Comparison of ENCODE assay signal across 32 cellular contexts in the genomic region with DNA sequence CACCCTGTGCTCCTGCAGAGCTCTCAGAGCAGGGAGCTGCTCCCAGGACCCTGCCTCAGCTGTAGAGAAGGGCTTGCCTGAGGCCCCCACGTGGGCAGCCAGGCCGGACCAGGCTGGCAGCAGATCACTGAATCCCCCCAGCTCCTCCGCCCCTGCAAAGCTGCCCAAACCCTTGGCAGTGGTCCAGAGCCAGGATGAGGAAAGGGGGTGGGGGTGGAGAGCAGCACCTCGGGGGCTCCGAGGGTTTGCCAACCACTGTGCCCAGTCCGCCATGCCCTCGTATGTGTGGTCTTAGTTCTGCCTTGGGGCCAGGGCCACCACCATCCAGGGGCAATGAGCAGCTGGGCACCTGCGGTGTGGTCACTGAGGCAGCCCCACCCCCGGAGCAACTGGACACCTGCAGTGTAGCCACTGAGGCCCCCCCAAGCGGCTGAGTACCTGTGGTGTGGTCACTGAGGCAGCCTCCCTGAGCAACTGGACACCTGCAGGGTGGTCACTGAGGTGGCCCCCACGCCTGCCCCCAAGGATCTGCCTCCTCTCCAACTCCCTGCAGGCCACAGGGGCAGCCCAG.
"Had no signal": no experiment of that assay in that cellular context is flagged by ENCODE, and none has a peak within 500 bp of the region (broad histone marks: within the 10 kb centered on the region; RNA-seq: fewer than 3 reads in every experiment).

No MANE protein-coding gene starts in this region.

- DNase-seq: activated CD4-positive, alpha-beta memory T cell treated with anti-CD3 and anti-CD28 coated beads for 36 hours; activated CD4-positive, alpha-beta T cell treated with anti-CD3 and anti-CD28 coated beads for 36 hours; activated CD4-positive, alpha-beta T cell treated with anti-CD3 and anti-CD28 coated beads, Interleukin-2, amount 10 ng/mL, durations not matched to agents 24 days and 14 days; activated CD4-positive, CD25-positive, alpha-beta regulatory T cell; activated CD4-positive, CD25-positive, alpha-beta regulatory T cell treated with anti-CD3 and anti-CD28 coated beads, Interleukin-2, amount 50 U/mL, for 72 hours; activated CD8-positive, alpha-beta memory T cell treated with anti-CD3 and anti-CD28 coated beads, Interleukin-2, amount 10 ng/mL, durations not matched to agents 7 days and 5 days; activated CD8-positive, alpha-beta memory T cell treated with anti-CD3 and anti-CD28 coated beads, Interleukin-2, amount 50 U/mL, for 4 hours; activated CD8-positive, alpha-beta T cell treated with anti-CD3 and anti-CD28 coated beads, Interleukin-2, amount 10 ng/mL, durations not matched to agents 7 days and 5 days; activated effector memory CD4-positive, alpha-beta T cell treated with anti-CD3 and anti-CD28 coated beads, Interleukin-2, amount 50 U/mL, for 16 hours; activated naive CD4-positive, alpha-beta T cell; activated naive CD4-positive, alpha-beta T cell treated with anti-CD3 and anti-CD28 coated beads, Interleukin-2, amount 10 ng/mL, durations not matched to agents 7 days and 5 days; activated naive CD8-positive, alpha-beta T cell treated with anti-CD3 and anti-CD28 coated beads, Interleukin-2, amount 10 ng/mL, durations not matched to agents 7 days and 5 days; activated T-cell treated with anti-CD3 and anti-CD28 coated beads, Interleukin-2, amount 50 U/mL, for 1 hour; activated T-cell treated with anti-CD3 and anti-CD28 coated beads, Interleukin-2, amount 50 U/mL, for 48 hours; central memory CD4-positive, alpha-beta T cell; cerebellar nuclear complex; colonic mucosa; effector CD8-positive, alpha-beta T cell; esophagus squamous epithelium; foreskin melanocyte; T-helper 2 cell had no signal

- H3K36me3 ChIP-seq: ascending aorta, breast epithelium, cardiac muscle cell, colonic mucosa, esophagus squamous epithelium, gastroesophageal sphincter had no signal

- ATAC-seq: activated CD4-positive, alpha-beta T cell treated with anti-CD3 and anti-CD28 coated beads for 36 hours; activated CD8-positive, alpha-beta memory T cell treated with anti-CD3 and anti-CD28 coated beads, Interleukin-2, amount 10 ng/mL, durations not matched to agents 7 days and 5 days; activated CD8-positive, alpha-beta T cell treated with anti-CD3 and anti-CD28 coated beads, Interleukin-2, amount 10 ng/mL, durations not matched to agents 7 days and 5 days; activated naive CD4-positive, alpha-beta T cell treated with anti-CD3 and anti-CD28 coated beads, Interleukin-2, amount 50 U/mL, for 72 hours; gastroesophageal sphincter had no signal

- H3K27ac Mint-ChIP-seq: activated CD4-positive, alpha-beta memory T cell treated with anti-CD3 and anti-CD28 coated beads for 36 hours; activated CD4-positive, alpha-beta T cell treated with anti-CD3 and anti-CD28 coated beads for 36 hours; activated CD4-positive, alpha-beta T cell treated with anti-CD3 and anti-CD28 coated beads, Interleukin-2, amount 10 ng/mL, durations not matched to agents 24 days and 14 days; activated CD8-positive, alpha-beta memory T cell treated with anti-CD3 and anti-CD28 coated beads, Interleukin-2, amount 10 ng/mL, durations not matched to agents 7 days and 5 days; activated CD8-positive, alpha-beta T cell treated with anti-CD3 and anti-CD28 coated beads, Interleukin-2, amount 10 ng/mL, durations not matched to agents 7 days and 5 days; activated naive CD4-positive, alpha-beta T cell treated with anti-CD3 and anti-CD28 coated beads, Interleukin-2, amount 10 ng/mL, durations not matched to agents 7 days and 5 days; activated naive CD4-positive, alpha-beta T cell treated with anti-CD3 and anti-CD28 coated beads, Interleukin-2, amount 50 U/mL, for 72 hours; activated naive CD8-positive, alpha-beta T cell treated with anti-CD3 and anti-CD28 coated beads, Interleukin-2, amount 10 ng/mL, durations not matched to agents 7 days and 5 days; activated T-helper 1 cell treated with anti-CD3 and anti-CD28 coated beads, Interleukin-12 subunit alpha, Interleukin-12 subunit beta, Interleukin-2, Interleukin-4 antibody, amounts not matched to agents 30 ng/mL and 10 ng/mL and 1 ng/mL, durations not matched to agents 14 hours and 24 hours and 36 hours; activated T-helper 2 cell treated with anti-CD3 and anti-CD28 coated beads, Interferon-gamma antibody, Interleukin-2, Interleukin-4, amounts not matched to agents 10 μg/mL and 5 μg/mL and 100 μg/mL, durations not matched to agents 14 hours and 24 hours and 36 hours; brain had no signal

- H3K4me1 Mint-ChIP-seq: activated CD4-positive, alpha-beta T cell treated with anti-CD3 and anti-CD28 coated beads for 36 hours; activated CD4-positive, alpha-beta T cell treated with anti-CD3 and anti-CD28 coated beads, Interleukin-2, amount 10 ng/mL, durations not matched to agents 24 days and 14 days; activated CD8-positive, alpha-beta memory T cell treated with anti-CD3 and anti-CD28 coated beads, Interleukin-2, amount 10 ng/mL, durations not matched to agents 7 days and 5 days; activated naive CD4-positive, alpha-beta T cell treated with anti-CD3 and anti-CD28 coated beads, Interleukin-2, amount 10 ng/mL, durations not matched to agents 7 days and 5 days; activated naive CD8-positive, alpha-beta T cell treated with anti-CD3 and anti-CD28 coated beads, Interleukin-2, amount 10 ng/mL, durations not matched to agents 7 days and 5 days had no signal

- FAIRE-seq: endometrium, endothelial cell of umbilical vein had no signal

- H3K4me3 ChIP-seq: ascending aorta, breast epithelium, cardiac muscle cell, colonic mucosa, esophagus squamous epithelium, gastroesophageal sphincter had no signal

- H3K9me3 ChIP-seq: ascending aorta, breast epithelium, colonic mucosa, esophagus squamous epithelium, gastroesophageal sphincter had no signal

- H3K4me1 ChIP-seq: ascending aorta, breast epithelium, colonic mucosa, esophagus squamous epithelium, gastroesophageal sphincter had no signal

- H3K27me3 Mint-ChIP-seq: activated CD4-positive, alpha-beta memory T cell treated with anti-CD3 and anti-CD28 coated beads for 36 hours; activated CD4-positive, alpha-beta T cell treated with anti-CD3 and anti-CD28 coated beads for 36 hours; activated CD4-positive, alpha-beta T cell treated with anti-CD3 and anti-CD28 coated beads, Interleukin-2, amount 10 ng/mL, durations not matched to agents 24 days and 14 days; activated CD8-positive, alpha-beta memory T cell treated with anti-CD3 and anti-CD28 coated beads, Interleukin-2, amount 10 ng/mL, durations not matched to agents 7 days and 5 days; activated naive CD4-positive, alpha-beta T cell treated with anti-CD3 and anti-CD28 coated beads, Interleukin-2, amount 10 ng/mL, durations not matched to agents 7 days and 5 days; activated naive CD8-positive, alpha-beta T cell treated with anti-CD3 and anti-CD28 coated beads, Interleukin-2, amount 10 ng/mL, durations not matched to agents 7 days and 5 days had no signal

- H3K9me3 Mint-ChIP-seq: activated CD4-positive, alpha-beta memory T cell treated with anti-CD3 and anti-CD28 coated beads for 36 hours; activated CD4-positive, alpha-beta T cell treated with anti-CD3 and anti-CD28 coated beads, Interleukin-2, amount 10 ng/mL, durations not matched to agents 24 days and 14 days; activated naive CD4-positive, alpha-beta T cell treated with anti-CD3 and anti-CD28 coated beads, Interleukin-2, amount 10 ng/mL, durations not matched to agents 7 days and 5 days; activated naive CD4-positive, alpha-beta T cell treated with anti-CD3 and anti-CD28 coated beads, Interleukin-2, amount 50 U/mL, for 72 hours; activated naive CD8-positive, alpha-beta T cell treated with anti-CD3 and anti-CD28 coated beads, Interleukin-2, amount 10 ng/mL, durations not matched to agents 7 days and 5 days; activated T-helper 1 cell treated with anti-CD3 and anti-CD28 coated beads, Interleukin-12 subunit alpha, Interleukin-12 subunit beta, Interleukin-2, Interleukin-4 antibody, amounts not matched to agents 30 ng/mL and 10 ng/mL and 1 ng/mL, durations not matched to agents 14 hours and 24 hours and 36 hours; activated T-helper 2 cell treated with anti-CD3 and anti-CD28 coated beads, Interferon-gamma antibody, Interleukin-2, Interleukin-4, amounts not matched to agents 10 μg/mL and 5 μg/mL and 100 μg/mL, durations not matched to agents 14 hours and 24 hours and 36 hours had no signal

- H3K27me3 ChIP-seq: ascending aorta, cardiac muscle cell, colonic mucosa had no signal

- H3K4me3 Mint-ChIP-seq: activated CD4-positive, alpha-beta memory T cell treated with anti-CD3 and anti-CD28 coated beads for 36 hours; activated CD4-positive, alpha-beta T cell treated with anti-CD3 and anti-CD28 coated beads for 36 hours; activated CD4-positive, alpha-beta T cell treated with anti-CD3 and anti-CD28 coated beads, Interleukin-2, amount 10 ng/mL, durations not matched to agents 24 days and 14 days; activated CD8-positive, alpha-beta memory T cell treated with anti-CD3 and anti-CD28 coated beads, Interleukin-2, amount 10 ng/mL, durations not matched to agents 7 days and 5 days; activated CD8-positive, alpha-beta T cell treated with anti-CD3 and anti-CD28 coated beads, Interleukin-2, amount 10 ng/mL, durations not matched to agents 7 days and 5 days; activated naive CD4-positive, alpha-beta T cell treated with anti-CD3 and anti-CD28 coated beads, Interleukin-2, amount 10 ng/mL, durations not matched to agents 7 days and 5 days; activated naive CD8-positive, alpha-beta T cell treated with anti-CD3 and anti-CD28 coated beads, Interleukin-2, amount 10 ng/mL, durations not matched to agents 7 days and 5 days; activated T-helper 1 cell treated with anti-CD3 and anti-CD28 coated beads, Interleukin-12 subunit alpha, Interleukin-12 subunit beta, Interleukin-2, Interleukin-4 antibody, amounts not matched to agents 30 ng/mL and 10 ng/mL and 1 ng/mL, durations not matched to agents 14 hours and 24 hours and 36 hours; brain had no signal

- H3K27ac ChIP-seq: ascending aorta, breast epithelium, cardiac muscle cell, colonic mucosa, epithelial cell of prostate, esophagus squamous epithelium, gastroesophageal sphincter had no signal
